In genomic region chr10:92544296-92544695, GRCh38 we compare ENCODE assay signal across 8 cellular contexts. TPM values are rescaled to one million over a fixed set of nuclear protein-coding genes. Genes with fewer than 3 reads are reported as not detected.
DNase-seq lines count a peak whose midpoint lies in the region; ATAC-seq lines count a peak whose summit lies in the region.

No MANE protein-coding gene starts in this region.

- H3K4me1 Mint-ChIP-seq in T-cell, result peaks cover 39 to 49% (median 44%) of the 10 kb centered on the region in 3 donors

- H3K4me3 Mint-ChIP-seq in T-cell, result peak overlapping the region in 1 of 3 donors; percentile 23

- DNase-seq in GF-D8 (lab: John Stamatoyannopoulos, UW) (peak; percentile 84), KBM-7 (peak; percentile 89), T-cell (peak in 2 of 34 experiments; percentile 2 to 23), islet precursor cell (peak; percentile 79), HCEC 1CT (no peak), germinal center (ENCODE audit: low spot score) (no peak), amygdala (lab: John Stamatoyannopoulos, UW) (no peak)

- H3K27ac Mint-ChIP-seq in T-cell, result peak overlapping the region in 1 of 2 donors; percentile 79

- no peaks in the 10 kb centered on the region for H3K9me3 Mint-ChIP-seq in T-cell

- CTCF ChIA-PET in T-cell (lab: Charles Lee), result no interaction called here

- POLR2A ChIA-PET in T-cell (lab: Charles Lee), result interaction anchor here in 1 of 2 donors (0.5 kb wide), 1 partner anchor 77 kb away, joined by 3 read pairs; no protein-coding TSS in a partner anchor

- no peaks in the 10 kb centered on the region for H3K27me3 Mint-ChIP-seq in T-cell

- in situ Hi-C loops in KBM-7 (cut with MboI; ENCODE audit: low pct_unique_long_range_greater_than_20kb, low sequenced_read_pairs), result no loop called here

- peaks cover 22% of the 10 kb centered on the region for H3K36me3 Mint-ChIP-seq in T-cell

- ATAC-seq in T-cell (replicated peaks in 1 of 4) (peak in 3 of 4 experiments; percentile 42 to 69 (median 58)), GM21737 (IDR thresholded peaks at IDR 0.05; ENCODE audit: unreplicated experiment) (no peak)

RNA-seq across cellular contexts. Expression of gene IDE, which starts 29.6 kb away (rescaled TPM):
- total RNA-seq in T-cell, result 10 to 100 TPM; 24.7 to 31.8 (median 27.2) TPM

RNA-seq across cellular contexts. Expression of gene KIF11, which starts 48.6 kb away (rescaled TPM):
- 1 to 10 TPM; 1.2 to 2.0 (median 1.6) TPM for total RNA-seq in T-cell

Comparison
In these comparisons a context has a peak if more than half of its experiments do, and no peak if none do; other contexts are left out.
1. DNase-seq: peak in GF-D8 (single experiment), KBM-7 (single experiment) and islet precursor cell (single experiment); none in HCEC 1CT (single experiment), germinal center (single experiment) and amygdala (0 of 56).